Comparison of ENCODE assay signal across 1 cellular context in the genomic region with DNA sequence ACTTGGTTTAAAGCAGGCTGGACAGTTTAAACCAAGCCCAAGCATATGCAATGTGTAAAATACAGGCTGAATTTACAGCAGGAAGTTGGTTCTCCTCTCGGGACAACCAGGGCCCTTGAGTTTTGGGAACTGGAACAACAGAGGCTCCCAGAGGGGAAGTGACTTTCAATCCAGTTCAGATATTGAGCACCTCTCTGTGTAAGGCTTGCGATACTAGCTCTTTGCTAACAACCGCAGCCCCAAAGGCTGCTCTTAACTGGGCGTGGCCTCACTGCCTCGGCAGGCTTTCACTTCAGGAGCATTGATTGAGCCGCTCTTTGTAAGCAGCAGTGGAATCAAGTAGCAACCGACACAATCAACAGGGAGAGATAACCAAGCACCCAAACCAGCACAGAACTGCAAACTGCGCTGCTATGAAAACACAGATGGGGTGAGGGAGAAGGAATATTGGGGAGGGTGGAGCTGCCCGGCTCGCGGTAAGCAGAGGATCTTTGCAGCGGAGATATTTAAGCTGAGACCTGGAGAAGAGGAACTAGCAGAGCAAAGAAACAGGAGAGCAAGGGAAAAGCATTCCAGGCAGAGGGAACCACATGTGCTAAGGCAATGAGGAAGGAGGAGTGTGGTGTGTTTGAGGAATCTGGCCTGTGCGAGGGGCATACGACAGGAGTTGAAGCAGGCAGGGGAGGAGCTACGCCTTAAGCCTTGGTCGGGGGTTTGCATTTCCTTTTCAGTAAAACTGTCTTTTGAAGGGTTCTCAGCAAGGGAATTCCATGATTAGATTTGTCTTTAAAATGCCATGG.
A peak's percentile ranks its signal among the peaks of the same experiment; 100 is the strongest.
TF ChIP-seq lines count a peak whose summit lies in the region.

No MANE protein-coding gene starts in this region.

TF ChIP-seq in HepG2, 621 proteins besides CTCF, POLR2A, EP300 and RAD21 (continued from another document and continues in another):
- no peak for TF ChIP-seq RFX3 (CRISPR knock-in tag; IDR thresholded peaks at IDR 0.05)
- no peak for TF ChIP-seq ZNF362 (CRISPR knock-in tag; IDR thresholded peaks at IDR 0.05; ENCODE audit: borderline replicate concordance)
- no peak for TF ChIP-seq SP1 (IDR thresholded peaks at IDR 0.05)
- 0 out of 2 replicates have a peak, but pooled peaks have one; percentile 41 for TF ChIP-seq SP1 (CRISPR knock-in tag; IDR thresholded peaks at IDR 0.05)
- TF ChIP-seq ARNTL (CRISPR knock-in tag; IDR thresholded peaks at IDR 0.05): no peak
- no peak for TF ChIP-seq RNF219 (CRISPR knock-in tag; IDR thresholded peaks at IDR 0.05)
- TF ChIP-seq STAT6 (CRISPR knock-in tag; IDR thresholded peaks at IDR 0.05; ENCODE audit: borderline replicate concordance): no peak
- TF ChIP-seq KDM6A (CRISPR knock-in tag; IDR thresholded peaks at IDR 0.05; ENCODE audit: low read depth): no peak
- TF ChIP-seq, protein P1, sequence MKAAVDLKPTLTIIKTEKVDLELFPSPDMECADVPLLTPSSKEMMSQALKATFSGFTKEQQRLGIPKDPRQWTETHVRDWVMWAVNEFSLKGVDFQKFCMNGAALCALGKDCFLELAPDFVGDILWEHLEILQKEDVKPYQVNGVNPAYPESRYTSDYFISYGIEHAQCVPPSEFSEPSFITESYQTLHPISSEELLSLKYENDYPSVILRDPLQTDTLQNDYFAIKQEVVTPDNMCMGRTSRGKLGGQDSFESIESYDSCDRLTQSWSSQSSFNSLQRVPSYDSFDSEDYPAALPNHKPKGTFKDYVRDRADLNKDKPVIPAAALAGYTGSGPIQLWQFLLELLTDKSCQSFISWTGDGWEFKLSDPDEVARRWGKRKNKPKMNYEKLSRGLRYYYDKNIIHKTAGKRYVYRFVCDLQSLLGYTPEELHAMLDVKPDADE (CRISPR knock-in tag; IDR thresholded peaks at IDR 0.05): no peak
- TF ChIP-seq SMYD3 (CRISPR knock-in tag; IDR thresholded peaks at IDR 0.05): no peak
- TF ChIP-seq SMARCE1 (IDR thresholded peaks at IDR 0.05; ENCODE audit: borderline replicate concordance): no peak
- TF ChIP-seq SYNCRIP (IDR thresholded peaks at IDR 0.05; ENCODE audit: insufficient read depth, low read depth, low read length): no peak
- TF ChIP-seq ZNF589 (CRISPR knock-in tag; conservative IDR thresholded peaks at IDR 0.05): no peak
- no peak for TF ChIP-seq ELF1 (CRISPR knock-in tag; IDR thresholded peaks at IDR 0.05)
- TF ChIP-seq REXO4 (CRISPR knock-in tag; IDR thresholded peaks at IDR 0.05; ENCODE audit: borderline replicate concordance): no peak
- no peak for TF ChIP-seq IKZF1 (IDR thresholded peaks at IDR 0.05)
- TF ChIP-seq KLF6 (CRISPR knock-in tag; IDR thresholded peaks at IDR 0.05): no peak
- peak; percentile 77; the same call in 1 of the 2 replicates for TF ChIP-seq REPIN1 (CRISPR knock-in tag; IDR thresholded peaks at IDR 0.05; ENCODE audit: borderline replicate concordance, low read depth)
- TF ChIP-seq NR2F1 (CRISPR knock-in tag; IDR thresholded peaks at IDR 0.05): no peak
- peak; percentile 34; the same call in 1 of the 2 replicates for TF ChIP-seq ZNF891 (CRISPR knock-in tag; IDR thresholded peaks at IDR 0.05)
- peak; percentile 74; the same call in 1 of the 2 replicates for TF ChIP-seq KDM1A (CRISPR knock-in tag; IDR thresholded peaks at IDR 0.05)
- TF ChIP-seq RXRB (CRISPR knock-in tag; IDR thresholded peaks at IDR 0.05; ENCODE audit: borderline replicate concordance): no peak
- no peak for TF ChIP-seq RAD51 (IDR thresholded peaks at IDR 0.05; ENCODE audit: borderline replicate concordance)
- no peak for TF ChIP-seq CEBPZ (IDR thresholded peaks at IDR 0.05; ENCODE audit: low read length)
- TF ChIP-seq HMG20A (CRISPR knock-in tag; IDR thresholded peaks at IDR 0.05; ENCODE audit: borderline replicate concordance): no peak
- TF ChIP-seq ZNF782 (CRISPR knock-in tag; IDR thresholded peaks at IDR 0.05; ENCODE audit: borderline replicate concordance): 0 out of 2 replicates have a peak, but pooled peaks have one; percentile 36
- TF ChIP-seq ZNF136 (CRISPR knock-in tag; IDR thresholded peaks at IDR 0.05; ENCODE audit: low read depth): no peak
- no peak for TF ChIP-seq MIER2 (CRISPR knock-in tag; IDR thresholded peaks at IDR 0.05)
- no peak for TF ChIP-seq TBX3 (IDR thresholded peaks at IDR 0.05; ENCODE audit: borderline replicate concordance)
- TF ChIP-seq UBTF (CRISPR knock-in tag; IDR thresholded peaks at IDR 0.05): no peak
- no peak for TF ChIP-seq TBL1XR1 (IDR thresholded peaks at IDR 0.05; ENCODE audit: borderline replicate concordance, low read length, partially characterized antibody)
- TF ChIP-seq, protein P2, sequence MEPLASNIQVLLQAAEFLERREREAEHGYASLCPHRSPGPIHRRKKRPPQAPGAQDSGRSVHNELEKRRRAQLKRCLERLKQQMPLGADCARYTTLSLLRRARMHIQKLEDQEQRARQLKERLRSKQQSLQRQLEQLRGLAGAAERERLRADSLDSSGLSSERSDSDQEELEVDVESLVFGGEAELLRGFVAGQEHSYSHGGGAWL (CRISPR knock-in tag; IDR thresholded peaks at IDR 0.05): no peak
- no peak for TF ChIP-seq ELF4 (CRISPR knock-in tag; IDR thresholded peaks at IDR 0.05; ENCODE audit: borderline replicate concordance)
- no peak for TF ChIP-seq GATA4 (IDR thresholded peaks at IDR 0.05; ENCODE audit: borderline replicate concordance, low read depth)
- TF ChIP-seq HDAC1 (CRISPR knock-in tag; IDR thresholded peaks at IDR 0.05): peak; percentile 10; the same call in 1 of the 2 replicates
- TF ChIP-seq ZNF335 (CRISPR knock-in tag; IDR thresholded peaks at IDR 0.05): no peak
- no peak for TF ChIP-seq PTBP1 (IDR thresholded peaks at IDR 0.05; ENCODE audit: low read depth, low read length, poor library complexity, severe bottlenecking)
- no peak for TF ChIP-seq TMF1 (CRISPR knock-in tag; IDR thresholded peaks at IDR 0.05; ENCODE audit: low read depth)
- TF ChIP-seq, protein P3, sequence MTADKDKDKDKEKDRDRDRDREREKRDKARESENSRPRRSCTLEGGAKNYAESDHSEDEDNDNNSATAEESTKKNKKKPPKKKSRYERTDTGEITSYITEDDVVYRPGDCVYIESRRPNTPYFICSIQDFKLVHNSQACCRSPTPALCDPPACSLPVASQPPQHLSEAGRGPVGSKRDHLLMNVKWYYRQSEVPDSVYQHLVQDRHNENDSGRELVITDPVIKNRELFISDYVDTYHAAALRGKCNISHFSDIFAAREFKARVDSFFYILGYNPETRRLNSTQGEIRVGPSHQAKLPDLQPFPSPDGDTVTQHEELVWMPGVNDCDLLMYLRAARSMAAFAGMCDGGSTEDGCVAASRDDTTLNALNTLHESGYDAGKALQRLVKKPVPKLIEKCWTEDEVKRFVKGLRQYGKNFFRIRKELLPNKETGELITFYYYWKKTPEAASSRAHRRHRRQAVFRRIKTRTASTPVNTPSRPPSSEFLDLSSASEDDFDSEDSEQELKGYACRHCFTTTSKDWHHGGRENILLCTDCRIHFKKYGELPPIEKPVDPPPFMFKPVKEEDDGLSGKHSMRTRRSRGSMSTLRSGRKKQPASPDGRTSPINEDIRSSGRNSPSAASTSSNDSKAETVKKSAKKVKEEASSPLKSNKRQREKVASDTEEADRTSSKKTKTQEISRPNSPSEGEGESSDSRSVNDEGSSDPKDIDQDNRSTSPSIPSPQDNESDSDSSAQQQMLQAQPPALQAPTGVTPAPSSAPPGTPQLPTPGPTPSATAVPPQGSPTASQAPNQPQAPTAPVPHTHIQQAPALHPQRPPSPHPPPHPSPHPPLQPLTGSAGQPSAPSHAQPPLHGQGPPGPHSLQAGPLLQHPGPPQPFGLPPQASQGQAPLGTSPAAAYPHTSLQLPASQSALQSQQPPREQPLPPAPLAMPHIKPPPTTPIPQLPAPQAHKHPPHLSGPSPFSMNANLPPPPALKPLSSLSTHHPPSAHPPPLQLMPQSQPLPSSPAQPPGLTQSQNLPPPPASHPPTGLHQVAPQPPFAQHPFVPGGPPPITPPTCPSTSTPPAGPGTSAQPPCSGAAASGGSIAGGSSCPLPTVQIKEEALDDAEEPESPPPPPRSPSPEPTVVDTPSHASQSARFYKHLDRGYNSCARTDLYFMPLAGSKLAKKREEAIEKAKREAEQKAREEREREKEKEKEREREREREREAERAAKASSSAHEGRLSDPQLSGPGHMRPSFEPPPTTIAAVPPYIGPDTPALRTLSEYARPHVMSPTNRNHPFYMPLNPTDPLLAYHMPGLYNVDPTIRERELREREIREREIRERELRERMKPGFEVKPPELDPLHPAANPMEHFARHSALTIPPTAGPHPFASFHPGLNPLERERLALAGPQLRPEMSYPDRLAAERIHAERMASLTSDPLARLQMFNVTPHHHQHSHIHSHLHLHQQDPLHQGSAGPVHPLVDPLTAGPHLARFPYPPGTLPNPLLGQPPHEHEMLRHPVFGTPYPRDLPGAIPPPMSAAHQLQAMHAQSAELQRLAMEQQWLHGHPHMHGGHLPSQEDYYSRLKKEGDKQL (CRISPR knock-in tag; IDR thresholded peaks at IDR 0.05; ENCODE audit: low read depth): no peak
- TF ChIP-seq ZNF230 (CRISPR knock-in tag; IDR thresholded peaks at IDR 0.05): 0 out of 2 replicates have a peak, but pooled peaks have one; percentile 32
- no peak for TF ChIP-seq AKAP8 (CRISPR knock-in tag; IDR thresholded peaks at IDR 0.05)
